1 cellular context compared by ENCODE assay signal in the genomic region with DNA sequence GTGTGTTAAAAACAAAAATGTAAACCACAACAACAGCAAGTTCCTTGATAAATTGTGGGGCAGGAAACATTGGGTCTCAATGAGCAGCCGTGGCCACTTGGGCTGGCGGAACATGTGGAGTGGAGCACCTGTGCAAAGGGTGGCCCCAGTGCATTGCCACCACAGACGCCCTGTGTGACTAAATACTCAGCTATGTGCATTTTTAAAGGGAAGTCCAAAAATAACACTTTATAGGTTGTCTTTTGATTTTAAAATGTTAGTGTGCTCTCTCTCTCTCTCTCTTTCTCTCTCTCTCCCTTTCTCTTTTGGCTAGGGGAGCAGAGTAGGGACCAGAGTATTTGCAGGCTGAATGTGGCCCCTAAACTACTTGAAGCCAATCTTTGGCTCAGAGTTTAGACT.
TF ChIP-seq lines count a peak whose summit lies in the region.

No MANE protein-coding gene starts in this region.

TF ChIP-seq in GM12878, 131 proteins besides CTCF, POLR2A, EP300 and RAD21 (continued from another document and continues in another):
- TF ChIP-seq, protein P1, sequence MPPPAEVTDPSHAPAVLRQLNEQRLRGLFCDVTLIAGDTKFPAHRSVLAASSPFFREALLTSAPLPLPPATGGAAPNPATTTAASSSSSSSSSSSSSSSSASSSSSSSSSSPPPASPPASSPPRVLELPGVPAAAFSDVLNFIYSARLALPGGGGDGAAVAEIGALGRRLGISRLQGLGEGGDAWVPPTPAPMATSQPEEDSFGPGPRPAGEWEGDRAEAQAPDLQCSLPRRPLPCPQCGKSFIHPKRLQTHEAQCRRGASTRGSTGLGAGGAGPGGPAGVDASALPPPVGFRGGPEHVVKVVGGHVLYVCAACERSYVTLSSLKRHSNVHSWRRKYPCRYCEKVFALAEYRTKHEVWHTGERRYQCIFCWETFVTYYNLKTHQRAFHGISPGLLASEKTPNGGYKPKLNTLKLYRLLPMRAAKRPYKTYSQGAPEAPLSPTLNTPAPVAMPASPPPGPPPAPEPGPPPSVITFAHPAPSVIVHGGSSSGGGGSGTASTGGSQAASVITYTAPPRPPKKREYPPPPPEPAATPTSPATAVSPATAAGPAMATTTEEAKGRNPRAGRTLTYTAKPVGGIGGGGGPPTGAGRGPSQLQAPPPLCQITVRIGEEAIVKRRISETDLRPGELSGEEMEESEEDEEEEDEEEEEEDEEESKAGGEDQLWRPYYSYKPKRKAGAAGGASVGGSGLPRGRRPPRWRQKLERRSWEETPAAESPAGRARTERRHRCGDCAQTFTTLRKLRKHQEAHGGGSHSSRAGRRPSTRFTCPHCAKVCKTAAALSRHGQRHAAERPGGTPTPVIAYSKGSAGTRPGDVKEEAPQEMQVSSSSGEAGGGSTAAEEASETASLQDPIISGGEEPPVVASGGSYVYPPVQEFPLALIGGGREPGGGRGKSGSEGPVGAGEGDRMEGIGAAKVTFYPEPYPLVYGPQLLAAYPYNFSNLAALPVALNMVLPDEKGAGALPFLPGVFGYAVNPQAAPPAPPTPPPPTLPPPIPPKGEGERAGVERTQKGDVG (CRISPR knock-in tag; IDR thresholded peaks at IDR 0.05), result no peak
- TF ChIP-seq ZNF207 (IDR thresholded peaks at IDR 0.05; ENCODE audit: borderline replicate concordance) (no peak), RFX5 (IDR thresholded peaks at IDR 0.05; ENCODE audit: low read depth, low read length) (no peak), EZH2 (IDR thresholded peaks at IDR 0.05; ENCODE audit: borderline replicate concordance, control insufficient read depth, low read depth, low read length) (no peak), TCF3 (IDR thresholded peaks at IDR 0.05; ENCODE audit: borderline replicate concordance, insufficient read depth, low read depth, low read length) (no peak), ASH2L (IDR thresholded peaks at IDR 0.05; ENCODE audit: borderline replicate concordance, low read depth) (no peak), PAX8 (IDR thresholded peaks at IDR 0.05) (no peak), SIX5 (IDR thresholded peaks at IDR 0.05; ENCODE audit: low read depth, low read length, severe bottlenecking) (no peak), STAT3 (IDR thresholded peaks at IDR 0.05; ENCODE audit: low read depth, low read length) (no peak), RUNX3 (IDR thresholded peaks at IDR 0.05; ENCODE audit: low read length) (peak; percentile 70), MYC (IDR thresholded peaks at IDR 0.05; ENCODE audit: insufficient read depth, insufficient read length, insufficient replicate concordance, low read length, severe bottlenecking) (no peak), IRF3 (IDR thresholded peaks at IDR 0.05) (no peak), NR2C1 (IDR thresholded peaks at IDR 0.05) (no peak), PAX5 (IDR thresholded peaks at IDR 0.05; ENCODE audit: borderline replicate concordance, low read depth, low read length) (no peak), WRNIP1 (IDR thresholded peaks at IDR 0.05; ENCODE audit: borderline replicate concordance, low read depth, low read length) (no peak), NR2F1 (conservative IDR thresholded peaks at IDR 0.05) (no peak), JUNB (IDR thresholded peaks at IDR 0.05) (0 out of 2 replicates have a peak, but pooled peaks have one; percentile 37), MTA2 (IDR thresholded peaks at IDR 0.05; ENCODE audit: low read depth) (no peak; the same call in 1 of the 2 replicates), EED (IDR thresholded peaks at IDR 0.05; ENCODE audit: low read depth) (peak; percentile 47; the same call in 1 of the 2 replicates), IKZF2 (IDR thresholded peaks at IDR 0.05) (peak in 1 of 2 experiments; percentile 18; a peak in 2 of 4 replicates), CEBPZ (IDR thresholded peaks at IDR 0.05; ENCODE audit: low read depth, low read length) (no peak), ZSCAN29 (IDR thresholded peaks at IDR 0.05) (0 out of 2 replicates have a peak, but pooled peaks have one; percentile 16), TAF1 (IDR thresholded peaks at IDR 0.05; ENCODE audit: borderline replicate concordance, low read depth, low read length) (no peak), HCFC1 (IDR thresholded peaks at IDR 0.05; ENCODE audit: low read length) (no peak), BRCA1 (IDR thresholded peaks at IDR 0.05; ENCODE audit: low read depth, low read length) (no peak)
- TF ChIP-seq, protein P2, sequence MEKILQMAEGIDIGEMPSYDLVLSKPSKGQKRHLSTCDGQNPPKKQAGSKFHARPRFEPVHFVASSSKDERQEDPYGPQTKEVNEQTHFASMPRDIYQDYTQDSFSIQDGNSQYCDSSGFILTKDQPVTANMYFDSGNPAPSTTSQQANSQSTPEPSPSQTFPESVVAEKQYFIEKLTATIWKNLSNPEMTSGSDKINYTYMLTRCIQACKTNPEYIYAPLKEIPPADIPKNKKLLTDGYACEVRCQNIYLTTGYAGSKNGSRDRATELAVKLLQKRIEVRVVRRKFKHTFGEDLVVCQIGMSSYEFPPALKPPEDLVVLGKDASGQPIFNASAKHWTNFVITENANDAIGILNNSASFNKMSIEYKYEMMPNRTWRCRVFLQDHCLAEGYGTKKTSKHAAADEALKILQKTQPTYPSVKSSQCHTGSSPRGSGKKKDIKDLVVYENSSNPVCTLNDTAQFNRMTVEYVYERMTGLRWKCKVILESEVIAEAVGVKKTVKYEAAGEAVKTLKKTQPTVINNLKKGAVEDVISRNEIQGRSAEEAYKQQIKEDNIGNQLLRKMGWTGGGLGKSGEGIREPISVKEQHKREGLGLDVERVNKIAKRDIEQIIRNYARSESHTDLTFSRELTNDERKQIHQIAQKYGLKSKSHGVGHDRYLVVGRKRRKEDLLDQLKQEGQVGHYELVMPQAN (conservative IDR thresholded peaks at IDR 0.05), result no peak
- TF ChIP-seq, protein P3, sequence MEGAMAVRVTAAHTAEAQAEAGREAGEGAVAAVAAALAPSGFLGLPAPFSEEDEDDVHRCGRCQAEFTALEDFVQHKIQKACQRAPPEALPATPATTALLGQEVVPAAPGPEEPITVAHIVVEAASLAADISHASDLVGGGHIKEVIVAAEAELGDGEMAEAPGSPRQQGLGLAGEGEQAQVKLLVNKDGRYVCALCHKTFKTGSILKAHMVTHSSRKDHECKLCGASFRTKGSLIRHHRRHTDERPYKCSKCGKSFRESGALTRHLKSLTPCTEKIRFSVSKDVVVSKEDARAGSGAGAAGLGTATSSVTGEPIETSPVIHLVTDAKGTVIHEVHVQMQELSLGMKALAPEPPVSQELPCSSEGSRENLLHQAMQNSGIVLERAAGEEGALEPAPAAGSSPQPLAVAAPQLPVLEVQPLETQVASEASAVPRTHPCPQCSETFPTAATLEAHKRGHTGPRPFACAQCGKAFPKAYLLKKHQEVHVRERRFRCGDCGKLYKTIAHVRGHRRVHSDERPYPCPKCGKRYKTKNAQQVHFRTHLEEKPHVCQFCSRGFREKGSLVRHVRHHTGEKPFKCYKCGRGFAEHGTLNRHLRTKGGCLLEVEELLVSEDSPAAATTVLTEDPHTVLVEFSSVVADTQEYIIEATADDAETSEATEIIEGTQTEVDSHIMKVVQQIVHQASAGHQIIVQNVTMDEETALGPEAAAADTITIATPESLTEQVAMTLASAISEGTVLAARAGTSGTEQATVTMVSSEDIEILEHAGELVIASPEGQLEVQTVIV (IDR thresholded peaks at IDR 0.05; ENCODE audit: borderline replicate concordance, partially characterized antibody), result no peak
- TF ChIP-seq, protein P4, sequence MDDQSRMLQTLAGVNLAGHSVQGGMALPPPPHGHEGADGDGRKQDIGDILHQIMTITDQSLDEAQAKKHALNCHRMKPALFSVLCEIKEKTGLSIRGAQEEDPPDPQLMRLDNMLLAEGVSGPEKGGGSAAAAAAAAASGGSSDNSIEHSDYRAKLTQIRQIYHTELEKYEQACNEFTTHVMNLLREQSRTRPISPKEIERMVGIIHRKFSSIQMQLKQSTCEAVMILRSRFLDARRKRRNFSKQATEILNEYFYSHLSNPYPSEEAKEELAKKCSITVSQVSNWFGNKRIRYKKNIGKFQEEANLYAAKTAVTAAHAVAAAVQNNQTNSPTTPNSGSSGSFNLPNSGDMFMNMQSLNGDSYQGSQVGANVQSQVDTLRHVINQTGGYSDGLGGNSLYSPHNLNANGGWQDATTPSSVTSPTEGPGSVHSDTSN (IDR thresholded peaks at IDR 0.05; ENCODE audit: insufficient replicate concordance, low read depth, low read length), result no peak
- TF ChIP-seq, protein P5, sequence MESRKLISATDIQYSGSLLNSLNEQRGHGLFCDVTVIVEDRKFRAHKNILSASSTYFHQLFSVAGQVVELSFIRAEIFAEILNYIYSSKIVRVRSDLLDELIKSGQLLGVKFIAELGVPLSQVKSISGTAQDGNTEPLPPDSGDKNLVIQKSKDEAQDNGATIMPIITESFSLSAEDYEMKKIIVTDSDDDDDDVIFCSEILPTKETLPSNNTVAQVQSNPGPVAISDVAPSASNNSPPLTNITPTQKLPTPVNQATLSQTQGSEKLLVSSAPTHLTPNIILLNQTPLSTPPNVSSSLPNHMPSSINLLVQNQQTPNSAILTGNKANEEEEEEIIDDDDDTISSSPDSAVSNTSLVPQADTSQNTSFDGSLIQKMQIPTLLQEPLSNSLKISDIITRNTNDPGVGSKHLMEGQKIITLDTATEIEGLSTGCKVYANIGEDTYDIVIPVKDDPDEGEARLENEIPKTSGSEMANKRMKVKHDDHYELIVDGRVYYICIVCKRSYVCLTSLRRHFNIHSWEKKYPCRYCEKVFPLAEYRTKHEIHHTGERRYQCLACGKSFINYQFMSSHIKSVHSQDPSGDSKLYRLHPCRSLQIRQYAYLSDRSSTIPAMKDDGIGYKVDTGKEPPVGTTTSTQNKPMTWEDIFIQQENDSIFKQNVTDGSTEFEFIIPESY (IDR thresholded peaks at IDR 0.05), result no peak
- TF ChIP-seq, protein P6, sequence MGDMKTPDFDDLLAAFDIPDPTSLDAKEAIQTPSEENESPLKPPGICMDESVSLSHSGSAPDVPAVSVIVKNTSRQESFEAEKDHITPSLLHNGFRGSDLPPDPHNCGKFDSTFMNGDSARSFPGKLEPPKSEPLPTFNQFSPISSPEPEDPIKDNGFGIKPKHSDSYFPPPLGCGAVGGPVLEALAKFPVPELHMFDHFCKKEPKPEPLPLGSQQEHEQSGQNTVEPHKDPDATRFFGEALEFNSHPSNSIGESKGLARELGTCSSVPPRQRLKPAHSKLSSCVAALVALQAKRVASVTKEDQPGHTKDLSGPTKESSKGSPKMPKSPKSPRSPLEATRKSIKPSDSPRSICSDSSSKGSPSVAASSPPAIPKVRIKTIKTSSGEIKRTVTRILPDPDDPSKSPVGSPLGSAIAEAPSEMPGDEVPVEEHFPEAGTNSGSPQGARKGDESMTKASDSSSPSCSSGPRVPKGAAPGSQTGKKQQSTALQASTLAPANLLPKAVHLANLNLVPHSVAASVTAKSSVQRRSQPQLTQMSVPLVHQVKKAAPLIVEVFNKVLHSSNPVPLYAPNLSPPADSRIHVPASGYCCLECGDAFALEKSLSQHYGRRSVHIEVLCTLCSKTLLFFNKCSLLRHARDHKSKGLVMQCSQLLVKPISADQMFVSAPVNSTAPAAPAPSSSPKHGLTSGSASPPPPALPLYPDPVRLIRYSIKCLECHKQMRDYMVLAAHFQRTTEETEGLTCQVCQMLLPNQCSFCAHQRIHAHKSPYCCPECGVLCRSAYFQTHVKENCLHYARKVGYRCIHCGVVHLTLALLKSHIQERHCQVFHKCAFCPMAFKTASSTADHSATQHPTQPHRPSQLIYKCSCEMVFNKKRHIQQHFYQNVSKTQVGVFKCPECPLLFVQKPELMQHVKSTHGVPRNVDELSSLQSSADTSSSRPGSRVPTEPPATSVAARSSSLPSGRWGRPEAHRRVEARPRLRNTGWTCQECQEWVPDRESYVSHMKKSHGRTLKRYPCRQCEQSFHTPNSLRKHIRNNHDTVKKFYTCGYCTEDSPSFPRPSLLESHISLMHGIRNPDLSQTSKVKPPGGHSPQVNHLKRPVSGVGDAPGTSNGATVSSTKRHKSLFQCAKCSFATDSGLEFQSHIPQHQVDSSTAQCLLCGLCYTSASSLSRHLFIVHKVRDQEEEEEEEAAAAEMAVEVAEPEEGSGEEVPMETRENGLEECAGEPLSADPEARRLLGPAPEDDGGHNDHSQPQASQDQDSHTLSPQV (IDR thresholded peaks at IDR 0.05), result no peak
- TF ChIP-seq, protein P7, sequence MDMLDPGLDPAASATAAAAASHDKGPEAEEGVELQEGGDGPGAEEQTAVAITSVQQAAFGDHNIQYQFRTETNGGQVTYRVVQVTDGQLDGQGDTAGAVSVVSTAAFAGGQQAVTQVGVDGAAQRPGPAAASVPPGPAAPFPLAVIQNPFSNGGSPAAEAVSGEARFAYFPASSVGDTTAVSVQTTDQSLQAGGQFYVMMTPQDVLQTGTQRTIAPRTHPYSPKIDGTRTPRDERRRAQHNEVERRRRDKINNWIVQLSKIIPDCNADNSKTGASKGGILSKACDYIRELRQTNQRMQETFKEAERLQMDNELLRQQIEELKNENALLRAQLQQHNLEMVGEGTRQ (IDR thresholded peaks at IDR 0.05; ENCODE audit: borderline replicate concordance, low read depth, low read length), result no peak
